ENCODE assay signal across 1 cellular context in the genomic region with DNA sequence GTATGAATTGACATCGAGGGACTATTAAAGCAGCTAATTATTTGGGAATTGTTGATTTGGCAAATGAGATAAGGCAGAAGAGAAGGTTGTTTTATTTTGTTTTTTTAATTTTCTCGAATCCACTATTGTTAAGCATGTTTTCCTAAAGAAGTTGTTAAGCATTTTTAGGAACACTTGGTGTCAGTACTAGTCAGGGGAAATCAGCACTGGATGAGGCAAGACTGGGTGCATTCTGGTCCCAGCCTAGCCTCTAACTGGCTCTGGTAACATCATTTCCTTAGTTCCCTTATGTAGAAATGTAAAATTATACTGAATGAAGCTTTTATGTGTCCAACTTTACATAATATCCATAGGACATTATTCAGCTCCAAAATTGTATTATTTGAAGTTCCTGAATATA.
TF ChIP-seq lines count a peak whose summit lies in the region.

No MANE protein-coding gene starts in this region.

TF ChIP-seq in WTC11, 78 proteins besides CTCF, POLR2A, EP300 and RAD21:
- no peak for TF ChIP-seq TP53 (CRISPR knock-in tag; IDR thresholded peaks at IDR 0.05)
- TF ChIP-seq, protein P1, sequence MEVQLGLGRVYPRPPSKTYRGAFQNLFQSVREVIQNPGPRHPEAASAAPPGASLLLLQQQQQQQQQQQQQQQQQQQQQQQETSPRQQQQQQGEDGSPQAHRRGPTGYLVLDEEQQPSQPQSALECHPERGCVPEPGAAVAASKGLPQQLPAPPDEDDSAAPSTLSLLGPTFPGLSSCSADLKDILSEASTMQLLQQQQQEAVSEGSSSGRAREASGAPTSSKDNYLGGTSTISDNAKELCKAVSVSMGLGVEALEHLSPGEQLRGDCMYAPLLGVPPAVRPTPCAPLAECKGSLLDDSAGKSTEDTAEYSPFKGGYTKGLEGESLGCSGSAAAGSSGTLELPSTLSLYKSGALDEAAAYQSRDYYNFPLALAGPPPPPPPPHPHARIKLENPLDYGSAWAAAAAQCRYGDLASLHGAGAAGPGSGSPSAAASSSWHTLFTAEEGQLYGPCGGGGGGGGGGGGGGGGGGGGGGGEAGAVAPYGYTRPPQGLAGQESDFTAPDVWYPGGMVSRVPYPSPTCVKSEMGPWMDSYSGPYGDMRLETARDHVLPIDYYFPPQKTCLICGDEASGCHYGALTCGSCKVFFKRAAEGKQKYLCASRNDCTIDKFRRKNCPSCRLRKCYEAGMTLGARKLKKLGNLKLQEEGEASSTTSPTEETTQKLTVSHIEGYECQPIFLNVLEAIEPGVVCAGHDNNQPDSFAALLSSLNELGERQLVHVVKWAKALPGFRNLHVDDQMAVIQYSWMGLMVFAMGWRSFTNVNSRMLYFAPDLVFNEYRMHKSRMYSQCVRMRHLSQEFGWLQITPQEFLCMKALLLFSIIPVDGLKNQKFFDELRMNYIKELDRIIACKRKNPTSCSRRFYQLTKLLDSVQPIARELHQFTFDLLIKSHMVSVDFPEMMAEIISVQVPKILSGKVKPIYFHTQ (CRISPR knock-in tag; IDR thresholded peaks at IDR 0.05) = no peak
TF ChIP-seq in WTC11: peak in this region for 0.
